31 cellular contexts compared by ENCODE assay signal in the genomic region with DNA sequence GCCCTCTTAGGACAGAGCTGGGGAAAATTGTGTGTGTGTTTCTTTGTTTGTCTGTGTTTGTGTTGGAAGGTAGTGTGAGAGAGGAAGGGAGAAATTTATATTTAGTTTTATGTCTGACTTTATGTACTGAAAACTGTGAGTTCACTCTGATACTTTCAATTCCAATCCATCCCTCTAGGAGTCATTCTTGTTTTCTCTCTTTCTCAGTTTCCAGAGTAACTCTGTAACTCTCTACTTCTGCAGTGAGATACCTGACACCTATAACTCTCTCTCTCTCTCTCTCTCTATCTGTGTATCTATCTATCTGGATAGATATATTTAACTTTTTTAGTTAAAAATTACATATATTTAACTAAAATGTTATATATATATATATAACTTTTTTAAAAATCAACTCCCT.
"Had no signal": no experiment of that assay in that cellular context is flagged by ENCODE, and none has a peak within 500 bp of the region (broad histone marks: within the 10 kb centered on the region; RNA-seq: fewer than 3 reads in every experiment).

No MANE protein-coding gene starts in this region.

- H3K4me1 ChIP-seq: esophagus squamous epithelium, heart right ventricle, left lung, neural progenitor cell, parathyroid adenoma, right lobe of liver, suprapubic skin, thyroid gland, vagina had no signal

- H3K4me1 Mint-ChIP-seq: nephron; neural progenitor cell; stimulated activated naive CD8-positive, alpha-beta T cell treated with anti-CD3 and anti-CD28 coated beads, Interleukin-15, amount 100 ng/mL, for 72 hours had no signal

- DNase-seq: effector memory CD4-positive, alpha-beta T cell; erythroblast; esophagus squamous epithelium; foreskin melanocyte; glutamatergic neuron; heart right ventricle; hippocampal formation; left cardiac atrium; left lung; mesendoderm; midbrain; naive thymus-derived CD4-positive, alpha-beta T cell; right lobe of liver; stimulated activated CD4-positive, alpha-beta T cell treated with anti-CD3 and anti-CD28 coated beads, Interleukin-12 subunit alpha, Interleukin-12 subunit beta, amount 100 ng/mL, for 4 hours; stimulated activated CD4-positive, alpha-beta T cell treated with anti-CD3 and anti-CD28 coated beads, Interleukin-1b, Interleukin-23, amount 100 ng/mL, for 48 hours; stimulated activated CD4-positive, alpha-beta T cell treated with anti-CD3 and anti-CD28 coated beads, Interleukin-4, amount 100 ng/mL, for 1 hour; stimulated activated CD8-positive, alpha-beta memory T cell treated with anti-CD3 and anti-CD28 coated beads, Interleukin-4, amount 100 ng/mL, for 48 hours; stimulated activated naive CD4-positive, alpha-beta T cell; stimulated activated naive CD8-positive, alpha-beta T cell treated with anti-CD3 and anti-CD28 coated beads, Interleukin-15, amount 100 ng/mL, for 72 hours; thyroid gland; trophoblast cell had no signal

- FAIRE-seq: endometrium, islet of Langerhans had no signal

- H3K4me3 Mint-ChIP-seq: dendritic cell treated with granulocyte-macrophage colony-stimulating factor and Interleukin-4, amounts not matched to agents 40 ng/mL and 50 ng/mL, for 4 days; naive thymus-derived CD4-positive, alpha-beta T cell; nephron; neural progenitor cell; stimulated activated naive CD8-positive, alpha-beta T cell treated with anti-CD3 and anti-CD28 coated beads, Interleukin-15, amount 100 ng/mL, for 72 hours had no signal

- H3K9me3 Mint-ChIP-seq: dendritic cell treated with granulocyte-macrophage colony-stimulating factor and Interleukin-4, amounts not matched to agents 40 ng/mL and 50 ng/mL, for 4 days; nephron; neural progenitor cell; stimulated activated naive CD8-positive, alpha-beta T cell treated with anti-CD3 and anti-CD28 coated beads, Interleukin-15, amount 100 ng/mL, for 72 hours had no signal

- H3K27ac Mint-ChIP-seq: dendritic cell treated with granulocyte-macrophage colony-stimulating factor and Interleukin-4, amounts not matched to agents 40 ng/mL and 50 ng/mL, for 4 days; nephron; neural progenitor cell; progenitor cell of endocrine pancreas had no signal

- H3K9me3 ChIP-seq: esophagus squamous epithelium, right lobe of liver, suprapubic skin, thyroid gland, vagina had no signal

- ATAC-seq: heart right ventricle; left cardiac atrium; left lung; naive thymus-derived CD4-positive, alpha-beta T cell; right lobe of liver; stimulated activated naive CD8-positive, alpha-beta T cell treated with anti-CD3 and anti-CD28 coated beads, Interleukin-15, amount 100 ng/mL, for 72 hours had no signal

- H3K27ac ChIP-seq: esophagus squamous epithelium, heart right ventricle, left lung, neural progenitor cell, parathyroid adenoma, right lobe of liver, suprapubic skin, thyroid gland, vagina had no signal

- H3K9ac ChIP-seq: neural progenitor cell, parathyroid adenoma had no signal

- H3K27me3 Mint-ChIP-seq: dendritic cell treated with granulocyte-macrophage colony-stimulating factor and Interleukin-4, amounts not matched to agents 40 ng/mL and 50 ng/mL, for 4 days; naive thymus-derived CD4-positive, alpha-beta T cell; progenitor cell of endocrine pancreas; stimulated activated naive CD8-positive, alpha-beta T cell treated with anti-CD3 and anti-CD28 coated beads, Interleukin-15, amount 100 ng/mL, for 72 hours had no signal

- H3K27me3 ChIP-seq: esophagus squamous epithelium, heart right ventricle, left lung, neural progenitor cell, right lobe of liver, suprapubic skin, thyroid gland, vagina had no signal

- H3K4me3 ChIP-seq: esophagus squamous epithelium, heart right ventricle, left lung, neural progenitor cell, right lobe of liver, smooth muscle cell, suprapubic skin, thyroid gland, vagina had no signal
